ENCODE assay signal across 15 cellular contexts in the genomic region with DNA sequence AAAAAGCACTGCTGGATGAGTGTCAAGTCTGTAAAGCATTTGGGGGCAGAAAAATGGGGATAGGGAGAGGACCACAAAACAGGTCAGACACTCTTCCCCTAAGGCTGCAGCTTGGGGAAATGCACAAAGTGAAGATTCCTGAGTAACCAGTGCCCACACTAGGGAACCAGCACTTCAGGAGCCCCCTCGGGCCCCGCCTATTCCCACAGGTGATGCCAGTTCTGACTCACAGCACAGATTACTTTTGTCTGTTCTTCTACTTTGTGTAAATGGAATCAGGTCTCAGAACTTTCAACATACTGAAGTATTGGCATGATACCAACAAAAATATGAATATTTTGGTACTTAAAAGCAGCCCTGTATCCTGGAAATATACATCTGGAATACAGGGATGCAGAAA.
DNase-seq lines count a peak whose midpoint lies in the region; ATAC-seq and TF ChIP-seq lines count a peak whose summit lies in the region.
"Had no signal": no experiment of that assay in that cellular context is flagged by ENCODE, and none has a peak within 500 bp of the region (broad histone marks: within the 10 kb centered on the region; RNA-seq: fewer than 3 reads in every experiment).

No MANE protein-coding gene starts in this region.

- H3K27me3 ChIP-seq in SK-N-SH (ENCODE audit: insufficient read depth): peaks cover 16% of the 10 kb centered on the region; the same call in 1 of the 2 replicates
- H3K27me3 ChIP-seq in ascending aorta: peaks cover 10% of the 10 kb centered on the region
- H3K27me3 ChIP-seq in upper lobe of right lung: peaks cover 63% of the 10 kb centered on the region

- no peaks in the 10 kb centered on the region for H3F3A ChIP-seq in SK-N-SH (replicated peaks; ENCODE audit: insufficient read depth)

- H2AFZ ChIP-seq in SK-N-SH (ENCODE audit: low read depth): no peak overlapping the region

- no peaks in the 10 kb centered on the region for H3K79me2 ChIP-seq in SK-N-SH (ENCODE audit: insufficient read depth)

- H3K4me3 ChIP-seq in SK-N-SH (ENCODE audit: low read depth in 2 of 2, low read length in 1 of 2) (no peak overlapping the region), ascending aorta (no peak overlapping the region), upper lobe of right lung (no peak overlapping the region)
- H3K4me3 ChIP-seq: SJCRH30 had no signal

- H3K4me1 ChIP-seq in SK-N-SH (ENCODE audit: control insufficient read depth in 1 of 2, insufficient read depth in 2 of 2, low read depth in 1 of 2, low read length in 1 of 2) (peaks cover 0 to 4% of the 10 kb centered on the region in 2 experiments; a peak in 1 of 4 replicates), ascending aorta (peaks cover 0 to 8% of the 10 kb centered on the region in 2 donors), upper lobe of right lung (peaks cover 10% of the 10 kb centered on the region)

- ATAC-seq in SK-N-SH treated with all-trans-retinoic acid at 6 μM for 48 hours (no peak), sciatic nerve (no peak), upper lobe of right lung (no peak)

- H3K9me2 ChIP-seq in SK-N-SH: no peaks in the 10 kb centered on the region

- POLR2A ChIA-PET in SK-N-SH (lab: Yijun Ruan, JAX): no interaction called here

- H3K27ac ChIP-seq in SK-N-SH (ENCODE audit: low read depth in 2 of 2, low read length in 1 of 2) (no peak overlapping the region), ascending aorta (no peak overlapping the region), upper lobe of right lung (no peak overlapping the region)
- H3K27ac ChIP-seq: 22Rv1, SJCRH30 had no signal

- TF ChIP-seq CTCF in SK-N-SH (IDR thresholded peaks at IDR 0.05) (no peak), ascending aorta (IDR thresholded peaks at IDR 0.05) (no peak), upper lobe of right lung (IDR thresholded peaks at IDR 0.05) (no peak)

- H3K4me2 ChIP-seq in SK-N-SH: no peak overlapping the region

- H3K36me3 ChIP-seq in SK-N-SH (replicated peaks in 1 of 2; ENCODE audit: control insufficient read depth in 1 of 2, insufficient read depth in 2 of 2, low read length in 1 of 2) (no peaks in the 10 kb centered on the region), ascending aorta (no peaks in the 10 kb centered on the region), upper lobe of right lung (no peaks in the 10 kb centered on the region)
- H3K36me3 ChIP-seq: SJCRH30 had no signal

- no peak for TF ChIP-seq RAD21 in SK-N-SH (IDR thresholded peaks at IDR 0.05; ENCODE audit: low read length)

- CTCF ChIA-PET in SK-N-SH (lab: Yijun Ruan, JAX): interaction anchor here (1.1 to 8.8 kb wide), 7 partner anchors 11 to 131 kb away, joined by 3 to 159 read pairs (median 6); partner anchors contain the start of gene ADRA2C

- no peak for TF ChIP-seq EP300 in SK-N-SH (IDR thresholded peaks at IDR 0.05; ENCODE audit: borderline replicate concordance in 1 of 2, low read depth in 1 of 2, low read length in 1 of 2)

- 13% methylated on average over 2 of the region's 2 CpGs for whole genome bisulfite sequencing in SK-N-SH (ENCODE audit: low lambda C conversion rate)

- H4K20me1 ChIP-seq in SK-N-SH (ENCODE audit: insufficient read depth): no peaks in the 10 kb centered on the region

- no peaks in the 10 kb centered on the region for H3K9me3 ChIP-seq in SK-N-SH
- no peaks in the 10 kb centered on the region for H3K9me3 ChIP-seq in ascending aorta
- peaks cover 6% of the 10 kb centered on the region for H3K9me3 ChIP-seq in upper lobe of right lung
- H3K9me3 ChIP-seq: SJCRH30 had no signal

- intact Hi-C loops in sciatic nerve (cut with DNase I): no loop called here
- intact Hi-C loops in ascending aorta (cut with DNase I): loop anchor here (10.0 kb wide), 1 partner anchor 534 kb away; no protein-coding TSS in a partner anchor
- intact Hi-C loops in upper lobe of right lung (cut with DNase I): no loop called here

- no peak overlapping the region for H3K9ac ChIP-seq in SK-N-SH

- DNase-seq in SK-N-SH: peak; percentile 4
- peak; percentile 67 for DNase-seq in SW480 (ENCODE audit: low spot score)
- peak; percentile 6 for DNase-seq in fibroblast of peridontal ligament (ENCODE audit: extremely low read depth)
- peak; percentile 31 for DNase-seq in sciatic nerve (ENCODE audit: low spot score)
- no peak for DNase-seq in ascending aorta (ENCODE audit: low spot score in 2 of 2)
- no peak for DNase-seq in upper lobe of right lung
- DNase-seq in NCI-H82 (lab: John Stamatoyannopoulos, UW): no peak
- DNase-seq: CD4-positive, alpha-beta memory T cell; NCI-H1105 treated with DMSO at 0.1 percent for 48 hours; NCI-H1694 treated with DMSO at 0.1 percent for 48 hours; NCI-H2227 treated with DMSO at 0.1 percent for 48 hours; NCI-H524 treated with DMSO at 0.1 percent for 48 hours; SJCRH30 had no signal

TF ChIP-seq in SK-N-SH, 30 proteins besides CTCF, POLR2A, EP300 and RAD21:
- no peak for TF ChIP-seq FOXM1 (IDR thresholded peaks at IDR 0.05; ENCODE audit: low read depth)
- TF ChIP-seq TCF12 (IDR thresholded peaks at IDR 0.05): no peak
- no peak for TF ChIP-seq EZH2phosphoT487 (IDR thresholded peaks at IDR 0.05; ENCODE audit: borderline replicate concordance, low read depth)

TF ChIP-seq in SK-N-SH treated with all-trans-retinoic acid at 6 μM for 48 hours, 23 proteins besides CTCF, POLR2A, EP300 and RAD21:
- TF ChIP-seq ZNF8 (CRISPR knock-in tag; IDR thresholded peaks at IDR 0.05): no peak
TF ChIP-seq in SK-N-SH treated with all-trans-retinoic acid at 6 μM for 48 hours: peak in this region for 0.

Comparison
In these comparisons a context has a peak if more than half of its experiments do, and no peak if none do; other contexts are left out.
1. DNase-seq: peak in SK-N-SH (single experiment), SW480 (single experiment), fibroblast of peridontal ligament (single experiment) and sciatic nerve (single experiment); none in ascending aorta (0 of 2), upper lobe of right lung (single experiment) and NCI-H82 (single experiment).